ENCODE assay signal across 9 cellular contexts in genomic region chr12:132142679-132143327, GRCh38. TPM values are rescaled to one million over a fixed set of nuclear protein-coding genes. Genes with fewer than 3 reads are reported as not detected.
DNase-seq lines count a peak whose midpoint lies in the region; ATAC-seq and TF ChIP-seq lines count a peak whose summit lies in the region.
"Had no signal": no experiment of that assay in that cellular context is flagged by ENCODE, and none has a peak within 500 bp of the region (broad histone marks: within the 10 kb centered on the region; RNA-seq: fewer than 3 reads in every experiment).

No MANE protein-coding gene starts in this region.

- TF ChIP-seq CTCF in 22Rv1 (IDR thresholded peaks at IDR 0.05): no peak
- no peak for TF ChIP-seq CTCF in HL-60 (IDR thresholded peaks at IDR 0.05; ENCODE audit: insufficient read depth, low read length)
- TF ChIP-seq CTCF in mammary epithelial cell (conservative IDR thresholded peaks at IDR 0.05 in 1 of 2, IDR thresholded peaks at IDR 0.05 in 1 of 2; ENCODE audit: extremely low read depth in 1 of 2, insufficient read depth in 1 of 2, low read depth in 1 of 2, low read length in 2 of 2): no peak

- H3K36me3 ChIP-seq in mammary epithelial cell (ENCODE audit: insufficient read depth, low read length): peaks cover 9% of the 10 kb centered on the region
- peaks cover 3% of the 10 kb centered on the region for H3K36me3 ChIP-seq in mucosa of stomach (ENCODE audit: control insufficient read depth, insufficient read depth, low read length)

- ATAC-seq in GM19324 (IDR thresholded peaks at IDR 0.05; ENCODE audit: low FRiP score, unreplicated experiment): no peak
- no peak for ATAC-seq in HG03139 (IDR thresholded peaks at IDR 0.05; ENCODE audit: unreplicated experiment)
- ATAC-seq in HG03045 (IDR thresholded peaks at IDR 0.05; ENCODE audit: unreplicated experiment): no peak

- no peak for DNase-seq in HL-60 (ENCODE audit: low read depth in 1 of 2, low spot score in 1 of 2)
- no peak for DNase-seq in mammary epithelial cell
- DNase-seq in ACHN: no peak
- DNase-seq: GF-D8 had no signal

- CTCF ChIA-PET in mammary epithelial cell (lab: Charles Lee; ENCODE audit: low non-redundant PET): no interaction called here

- H4K20me1 ChIP-seq in mammary epithelial cell (ENCODE audit: insufficient read depth, low read length): no peaks in the 10 kb centered on the region

- H3K4me2 ChIP-seq in mammary epithelial cell (ENCODE audit: insufficient read depth, low read depth, low read length): peak overlapping the region; percentile 100

- H3K9me3 ChIP-seq in mammary epithelial cell (replicated peaks; ENCODE audit: insufficient read depth, low read length) (no peaks in the 10 kb centered on the region), mucosa of stomach (ENCODE audit: control insufficient read depth, low read length) (no peaks in the 10 kb centered on the region)

- peaks cover 62% of the 10 kb centered on the region for H3K79me2 ChIP-seq in mammary epithelial cell (ENCODE audit: insufficient read depth, low read length)

- H3K4me1 ChIP-seq in mammary epithelial cell (ENCODE audit: insufficient read depth, low read length) (peaks cover 20% of the 10 kb centered on the region), mucosa of stomach (ENCODE audit: control insufficient read depth, insufficient read depth, low read length) (peaks cover 18% of the 10 kb centered on the region)

- H2AFZ ChIP-seq in mammary epithelial cell (ENCODE audit: low read depth, low read length): no peak overlapping the region

- peak overlapping the region; percentile 67 for H3K27ac ChIP-seq in 22Rv1
- H3K27ac ChIP-seq in HL-60 (replicated peaks): peak overlapping the region; percentile 51
- H3K27ac ChIP-seq in mammary epithelial cell (ENCODE audit: insufficient read depth, low read depth, low read length): no peak overlapping the region

- no TSS peak for BruUV-seq in mammary epithelial cell (replicated peaks; lab: Mats Ljungman, UMichigan)

- intact Hi-C loops in mammary epithelial cell (cut with micrococcal nuclease): no loop called here

- H3K27me3 ChIP-seq in HL-60 (ENCODE audit: insufficient read depth, poor library complexity, severe bottlenecking): no peaks in the 10 kb centered on the region
- no peaks in the 10 kb centered on the region for H3K27me3 ChIP-seq in mammary epithelial cell (ENCODE audit: insufficient read depth, low read length)
- no peaks in the 10 kb centered on the region for H3K27me3 ChIP-seq in mucosa of stomach (ENCODE audit: control insufficient read depth, insufficient read depth, low read length)

- H3K9ac ChIP-seq in mammary epithelial cell (ENCODE audit: insufficient read depth, low read length) (peak overlapping the region; percentile 45), mucosa of stomach (ENCODE audit: low read length) (peak overlapping the region; percentile 47)

- in situ Hi-C loops in mammary epithelial cell (cut with MboI; ENCODE audit: low sequenced_read_pairs in 2 of 2): no loop called here
- in situ Hi-C loops in ACHN (cut with HindIII; ENCODE audit: low pct_ligation_motif_present, low pct_unique_long_range_greater_than_20kb, low sequenced_read_pairs): loop anchor here (25.0 kb wide), 1 partner anchor 469 kb away; the partner anchor contains the start of genes LRCOL1 and P2RX2

- H3K4me3 ChIP-seq in HL-60 (replicated peaks; ENCODE audit: insufficient read depth, low read length) (peak overlapping the region; percentile 100), mammary epithelial cell (replicated peaks in 1 of 3; ENCODE audit: insufficient read depth in 1 of 3, low read depth in 2 of 3, low read length in 3 of 3) (peak overlapping the region; percentile 86 to 99 (median 99)), mucosa of stomach (ENCODE audit: low read length) (peak overlapping the region; percentile 50)

- WGBS in mammary epithelial cell (ENCODE audit: low coverage, missing lambda C conversion rate): 64% methylated on average over 19 of the region's 24 CpGs

- dilution Hi-C loops in mammary epithelial cell (cut with HindIII; ENCODE audit: low sequenced_read_pairs): loop anchor here (5.0 kb wide), 1 partner anchor 71 kb away; no protein-coding TSS in a partner anchor

RNA-seq across cellular contexts. Expression of gene DDX51, which starts 1.3 kb away (rescaled TPM):
- total RNA-seq in mammary epithelial cell: 10 to 100 TPM in 1 of 2 donors, 1 to 10 TPM in 1; 8.8 to 20.4 TPM
- polyA plus RNA-seq in mammary epithelial cell: 12.5 TPM
- 17.8 TPM for polyA minus RNA-seq in mammary epithelial cell

RNA-seq across cellular contexts. Expression of gene NOC4L, which starts 1.5 kb away (rescaled TPM):
- total RNA-seq in mammary epithelial cell: 10 to 100 TPM; 17.5 to 27.7 TPM
- 10.3 TPM for polyA plus RNA-seq in mammary epithelial cell
- polyA minus RNA-seq in mammary epithelial cell: 7.5 TPM

Comparison
In these comparisons a context has a peak if more than half of its experiments do, and no peak if none do; other contexts are left out.
1. H3K4me3 ChIP-seq: peak in every context shown above with its lines; median percentile 100 in HL-60; 99 in mammary epithelial cell; 50 in mucosa of stomach.